In genomic region chr16:23842137-23842600, GRCh38 we compare ENCODE assay signal across 10 cellular contexts. TPM values are rescaled to one million over a fixed set of nuclear protein-coding genes. Genes with fewer than 3 reads are reported as not detected.
A peak's percentile ranks its signal among the peaks of the same experiment; 100 is the strongest.
DNase-seq lines count a peak whose midpoint lies in the region; ATAC-seq and TF ChIP-seq lines count a peak whose summit lies in the region.
"Had no signal": no experiment of that assay in that cellular context is flagged by ENCODE, and none has a peak within 500 bp of the region (broad histone marks: within the 10 kb centered on the region; RNA-seq: fewer than 3 reads in every experiment).

No MANE protein-coding gene starts in this region.

- intact Hi-C loops in MCF 10A (cut with micrococcal nuclease), result no loop called here

- H3K4me3 Mint-ChIP-seq in activated T-cell treated with anti-CD3 and anti-CD28 coated beads, Interleukin-2, amount 50 U/mL, for 4 hours, result peak overlapping the region; percentile 32
- H3K4me3 Mint-ChIP-seq in stimulated activated naive B cell treated with anti-CD40 and anti-IgM and Interleukin-4, amounts not matched to agents 10 μg/mL and 1 μg/mL and 100 μg/mL, for 72 hours, result peak overlapping the region; percentile 10 to 26
- no peak overlapping the region for H3K4me3 Mint-ChIP-seq in MCF 10A (ENCODE audit: unreplicated experiment)

- TF ChIP-seq CTCF in MCF 10A (IDR thresholded peaks at IDR 0.05; ENCODE audit: unreplicated experiment), result no peak

- H3K27ac Mint-ChIP-seq in stimulated activated naive B cell treated with anti-CD40 and anti-IgM and Interleukin-4, amounts not matched to agents 10 μg/mL and 1 μg/mL and 100 μg/mL, for 72 hours, result peak overlapping the region; percentile 84
- no peak overlapping the region for H3K27ac Mint-ChIP-seq in MCF 10A (ENCODE audit: low read depth, unreplicated experiment)

- POLR2A ChIA-PET in MCF 10A (lab: Yijun Ruan, JAX), result no interaction called here

- no peak for DNase-seq in activated T-cell treated with anti-CD3 and anti-CD28 coated beads, Interleukin-2, amount 50 U/mL, for 4 hours
- no peak for DNase-seq in activated T-cell treated with anti-CD3 and anti-CD28 coated beads for 4 hours
- peak; percentile 47 for DNase-seq in MV-4-11 (lab: John Stamatoyannopoulos, UW)
- DNase-seq in stimulated activated naive B cell treated with anti-CD40 and anti-IgM and Interleukin-4, amounts not matched to agents 10 μg/mL and 1 μg/mL and 100 μg/mL, for 72 hours, result peak; percentile 32
- DNase-seq in activated effector memory CD4-positive, alpha-beta T cell treated with anti-CD3 and anti-CD28 coated beads, Interleukin-2, amount 50 U/mL, for 16 hours, result no peak
- DNase-seq in MCF 10A (ENCODE audit: unreplicated experiment), result no peak
- DNase-seq in superior temporal gyrus (ENCODE audit: extremely low spot score), result no peak
- DNase-seq: NCI-H2171 treated with DMSO at 0.1 percent for 48 hours had no signal

- no peaks in the 10 kb centered on the region for H3K27me3 Mint-ChIP-seq in activated T-cell treated with anti-CD3 and anti-CD28 coated beads, Interleukin-2, amount 50 U/mL, for 4 hours (ENCODE audit: low read depth)
- H3K27me3 Mint-ChIP-seq in stimulated activated naive B cell treated with anti-CD40 and anti-IgM and Interleukin-4, amounts not matched to agents 10 μg/mL and 1 μg/mL and 100 μg/mL, for 72 hours, result no peaks in the 10 kb centered on the region
- peaks cover 64% of the 10 kb centered on the region for H3K27me3 Mint-ChIP-seq in MCF 10A (ENCODE audit: insufficient read depth, unreplicated experiment)

- peaks cover 82% of the 10 kb centered on the region for H3K4me1 Mint-ChIP-seq in activated T-cell treated with anti-CD3 and anti-CD28 coated beads, Interleukin-2, amount 50 U/mL, for 4 hours (ENCODE audit: low read depth)
- peaks cover 62 to 91% of the 10 kb centered on the region in 2 donors for H3K4me1 Mint-ChIP-seq in stimulated activated naive B cell treated with anti-CD40 and anti-IgM and Interleukin-4, amounts not matched to agents 10 μg/mL and 1 μg/mL and 100 μg/mL, for 72 hours
- H3K4me1 Mint-ChIP-seq in MCF 10A (ENCODE audit: insufficient read depth, unreplicated experiment), result no peaks in the 10 kb centered on the region

- CTCF ChIA-PET in MCF 10A (lab: Yijun Ruan, JAX), result interaction anchor here (0.6 to 1.0 kb wide), 5 partner anchors 40 to 1757 kb away, joined by 3 to 4 read pairs (median 3); no protein-coding TSS in a partner anchor

- no TSS peak for BruUV-seq in MCF 10A (replicated peaks; lab: Mats Ljungman, UMichigan)

- ATAC-seq in activated T-cell treated with anti-CD3 and anti-CD28 coated beads, Interleukin-2, amount 50 U/mL, for 4 hours, result peak; percentile 87 to 94
- ATAC-seq in HG02759 (IDR thresholded peaks at IDR 0.05; ENCODE audit: unreplicated experiment), result peak; percentile 61
- ATAC-seq in stimulated activated naive B cell treated with anti-CD40 and anti-IgM and Interleukin-4, amounts not matched to agents 10 μg/mL and 1 μg/mL and 100 μg/mL, for 72 hours (replicated peaks), result peak; percentile 79 to 81

- H3K9me3 Mint-ChIP-seq in activated T-cell treated with anti-CD3 and anti-CD28 coated beads, Interleukin-2, amount 50 U/mL, for 4 hours, result no peaks in the 10 kb centered on the region
- H3K9me3 Mint-ChIP-seq in stimulated activated naive B cell treated with anti-CD40 and anti-IgM and Interleukin-4, amounts not matched to agents 10 μg/mL and 1 μg/mL and 100 μg/mL, for 72 hours, result no peaks in the 10 kb centered on the region
- no peaks in the 10 kb centered on the region for H3K9me3 Mint-ChIP-seq in MCF 10A (ENCODE audit: unreplicated experiment)

- peaks cover 38% of the 10 kb centered on the region for H3K36me3 Mint-ChIP-seq in activated T-cell treated with anti-CD3 and anti-CD28 coated beads, Interleukin-2, amount 50 U/mL, for 4 hours (ENCODE audit: insufficient read depth)
- peaks cover 36 to 46% of the 10 kb centered on the region in 2 donors for H3K36me3 Mint-ChIP-seq in stimulated activated naive B cell treated with anti-CD40 and anti-IgM and Interleukin-4, amounts not matched to agents 10 μg/mL and 1 μg/mL and 100 μg/mL, for 72 hours
- no peaks in the 10 kb centered on the region for H3K36me3 Mint-ChIP-seq in MCF 10A (ENCODE audit: insufficient read depth, unreplicated experiment)

RNA-seq across cellular contexts. Expression of gene PRKCB, which starts 6.4 kb away (rescaled TPM):
- 10 to 100 TPM; 41.4 to 66.8 (median 63.3) TPM for total RNA-seq in activated T-cell treated with anti-CD3 and anti-CD28 coated beads, Interleukin-2, amount 50 U/mL, for 4 hours
- total RNA-seq in MCF 10A (2022), result not detected in 2 replicates
- total RNA-seq: dermis microvascular lymphatic vessel endothelial cell had no signal

Comparison
In these comparisons a context has a peak if more than half of its experiments do, and no peak if none do; other contexts are left out.
1. DNase-seq: peak in MV-4-11 (single experiment) and stimulated activated naive B cell treated with anti-CD40 and anti-IgM and Interleukin-4, amounts not matched to agents 10 μg/mL and 1 μg/mL and 100 μg/mL, for 72 hours (single experiment); none in activated T-cell treated with anti-CD3 and anti-CD28 coated beads, Interleukin-2, amount 50 U/mL, for 4 hours (single experiment), activated T-cell treated with anti-CD3 and anti-CD28 coated beads for 4 hours (single experiment), activated effector memory CD4-positive, alpha-beta T cell treated with anti-CD3 and anti-CD28 coated beads, Interleukin-2, amount 50 U/mL, for 16 hours (single experiment), MCF 10A (single experiment) and superior temporal gyrus (single experiment).
2. RNA of gene PRKCB, which starts 6.4 kb away (total RNA-seq): 41.4 to 66.8 TPM in activated T-cell treated with anti-CD3 and anti-CD28 coated beads, Interleukin-2, amount 50 U/mL, for 4 hours; not detected in MCF 10A; every median in the first group is over 10 times any median in the second.
3. Peak in every context shown above with its lines, with median percentiles within 50 percentile points of each other: ATAC-seq.